ENCODE assay signal across 8 cellular contexts in genomic region chrX:154436597-154437397, GRCh38. TPM values are rescaled to one million over a fixed set of nuclear protein-coding genes. Genes with fewer than 3 reads are reported as not detected.
DNase-seq lines count a peak whose midpoint lies in the region; ATAC-seq and TF ChIP-seq lines count a peak whose summit lies in the region.

TSS of gene GDI1 (plus strand) at chrX:154437154. CDS start at chrX:154437255, 101 bp downstream.

- peak in 1 of 2 donors; percentile 41 for TF ChIP-seq POLR2A in heart left ventricle (IDR thresholded peaks at IDR 0.05)

- intact Hi-C loops in heart left ventricle (cut with DNase I) (loop anchor here in 5 of 10 donors (2.0 to 10.0 kb wide), 5 partner anchors 24 to 81 kb away; partner anchors contain the start of genes EMD (in 1 of the 5), FAM3A (in 1 of the 5), FLNA (in 1 of the 5) and LAGE3 (in 1 of the 5)), posterior vena cava (cut with DNase I) (no loop called here)

- H3K4me3 ChIP-seq in GM08714 (ENCODE audit: low read length) (peak within 1 kb of the TSS; percentile 79), adipocyte (ENCODE audit: low read length) (peak within 1 kb of the TSS; percentile 77), heart left ventricle (peak within 1 kb of the TSS; percentile 60 to 96 (median 78))

- H3K9me3 ChIP-seq in adipocyte (ENCODE audit: control insufficient read depth, low read length): no peaks in the 10 kb centered on the region
- no peaks in the 10 kb centered on the region for H3K9me3 ChIP-seq in heart left ventricle

- H3K27me3 ChIP-seq in adipocyte (replicated peaks; ENCODE audit: control insufficient read depth, insufficient read depth, low read length) (no peaks in the 10 kb centered on the region), heart left ventricle (no peaks in the 10 kb centered on the region)

- no peak for TF ChIP-seq CTCF in heart left ventricle (IDR thresholded peaks at IDR 0.05)

- H3K27ac ChIP-seq in heart left ventricle: peak within 1 kb of the TSS; percentile 83 to 96 (median 87)

- peak; percentile 55 for DNase-seq in SK-N-DZ (ENCODE audit: low spot score)
- peak; percentile 69 for DNase-seq in adipocyte (ENCODE audit: low read depth)
- DNase-seq in heart left ventricle: peak; percentile 60 to 82 (median 68)
- DNase-seq in posterior vena cava (ENCODE audit: low spot score): peak; percentile 86
- DNase-seq in AML-193 (lab: John Stamatoyannopoulos, UW): no peak
- DNase-seq in NK-92 (lab: John Stamatoyannopoulos, UW; ENCODE audit: unreplicated experiment): no peak

- 0 to 46% (median 20%) methylated on average over 45 to 89 of the region's 118 CpGs for WGBS in heart left ventricle, 4 donors

- no peaks in the 10 kb centered on the region for H3K4me1 ChIP-seq in adipocyte (ENCODE audit: control insufficient read depth, insufficient read depth, low read length)
- H3K4me1 ChIP-seq in heart left ventricle: peaks cover 0 to 16% (median 4%) of the 10 kb centered on the region in 12 donors

- H3K9ac ChIP-seq in adipocyte (ENCODE audit: low read length): peak within 1 kb of the TSS; percentile 77

- peak; percentile 46 for ATAC-seq in HG03521 (IDR thresholded peaks at IDR 0.05; ENCODE audit: unreplicated experiment)
- ATAC-seq in heart left ventricle: peak; percentile 27 to 66 (median 56)

- H3K36me3 ChIP-seq in adipocyte (ENCODE audit: control insufficient read depth, insufficient read depth, low read length, severe bottlenecking): peaks cover 29% of the 10 kb centered on the region
- peaks cover 0 to 47% (median 26%) of the 10 kb centered on the region in 9 donors for H3K36me3 ChIP-seq in heart left ventricle

RNA-seq across cellular contexts. Expression of gene GDI1, which starts in this region (rescaled TPM):
- 231 and 328 TPM in 2 replicates for polyA plus RNA-seq in SK-N-DZ (2014; cell fraction: cytosol; rRNA removed)
- polyA plus RNA-seq in SK-N-DZ (2014; cell fraction: nucleus; rRNA removed): 407 and 542 TPM in 2 replicates
- 100 to 1,000 TPM in 2 of 9 donors, 10 to 100 TPM in 7; 73.6 to 105 (median 92.2) TPM for total RNA-seq in heart left ventricle
- 100 to 1,000 TPM in 1 of 2 donors, 10 to 100 TPM in 1; 77.1 to 152 TPM for polyA plus RNA-seq in heart left ventricle
- total RNA-seq in posterior vena cava: 100 to 1,000 TPM; 106 to 108 TPM

Comparison
In these comparisons a context has a peak if more than half of its experiments do, and no peak if none do; other contexts are left out.
1. DNase-seq: peak in SK-N-DZ (single experiment), adipocyte (single experiment), heart left ventricle (5 of 5) and posterior vena cava (single experiment); none in AML-193 (0 of 2) and NK-92 (single experiment).
2. Peak in every context shown above with its lines, with median percentiles within 50 percentile points of each other: H3K4me3 ChIP-seq.